13 cellular contexts compared by ENCODE assay signal in genomic region chr11:10728779-10729472, GRCh38. TPM values are rescaled to one million over a fixed set of nuclear protein-coding genes. Genes with fewer than 3 reads are reported as not detected.
DNase-seq lines count a peak whose midpoint lies in the region; TF ChIP-seq lines count a peak whose summit lies in the region.
"Had no signal": no experiment of that assay in that cellular context is flagged by ENCODE, and none has a peak within 500 bp of the region (broad histone marks: within the 10 kb centered on the region; RNA-seq: fewer than 3 reads in every experiment).

No MANE protein-coding gene starts in this region.

- in situ Hi-C loops in ACHN (cut with HindIII; ENCODE audit: low pct_ligation_motif_present, low pct_unique_long_range_greater_than_20kb, low sequenced_read_pairs): no loop called here

- H3K9ac ChIP-seq in HUES6 (ENCODE audit: low read length): peak overlapping the region; percentile 44

- CTCF ChIA-PET in MCF 10A (lab: Yijun Ruan, JAX): interaction anchor here (0.6 to 2.9 kb wide), 2 partner anchors 323 to 525 kb away, joined by 3 to 15 read pairs; no protein-coding TSS in a partner anchor

- POLR2A ChIA-PET in MCF 10A (lab: Yijun Ruan, JAX): no interaction called here

- no peaks in the 10 kb centered on the region for H3K4me1 Mint-ChIP-seq in MCF 10A (ENCODE audit: insufficient read depth, unreplicated experiment)

- intact Hi-C loops in tibial artery (cut with DNase I; ENCODE audit: low total_unique reads): no loop called here
- intact Hi-C loops in MCF 10A (cut with micrococcal nuclease): no loop called here

- no peaks in the 10 kb centered on the region for H3K36me3 Mint-ChIP-seq in MCF 10A (ENCODE audit: insufficient read depth, unreplicated experiment)
- H3K36me3 Mint-ChIP-seq: naive B cell had no signal

- H3K4me3 Mint-ChIP-seq in MCF 10A (ENCODE audit: unreplicated experiment): no peak overlapping the region
- H3K4me3 Mint-ChIP-seq: naive B cell had no signal

- H3K9me3 Mint-ChIP-seq in MCF 10A (ENCODE audit: unreplicated experiment): no peaks in the 10 kb centered on the region
- H3K9me3 Mint-ChIP-seq: naive B cell had no signal

- TF ChIP-seq CTCF in choroid plexus epithelial cell (conservative IDR thresholded peaks at IDR 0.05; ENCODE audit: low read depth, low read length): no peak
- TF ChIP-seq CTCF in tibial artery (IDR thresholded peaks at IDR 0.05): no peak
- TF ChIP-seq CTCF in MCF 10A (IDR thresholded peaks at IDR 0.05; ENCODE audit: unreplicated experiment): no peak

- H3K27ac Mint-ChIP-seq in MCF 10A (ENCODE audit: low read depth, unreplicated experiment): no peak overlapping the region

- H3K27ac ChIP-seq in HUES6 (ENCODE audit: low read depth, low read length) (no peak overlapping the region), tibial artery (peak overlapping the region; percentile 69 to 77)

- peaks cover 17% of the 10 kb centered on the region for H3K27me3 Mint-ChIP-seq in MCF 10A (ENCODE audit: insufficient read depth, unreplicated experiment)

- TF ChIP-seq POLR2A in erythroblast (IDR thresholded peaks at IDR 0.05; ENCODE audit: low read length): no peak

- H3K9me3 ChIP-seq in HUES6 (ENCODE audit: control insufficient read depth, insufficient read depth, low read depth, low read length) (no peaks in the 10 kb centered on the region), tibial artery (no peaks in the 10 kb centered on the region)

- peak; percentile 29 for DNase-seq in choroid plexus epithelial cell (ENCODE audit: low read depth)
- peak; percentile 88 for DNase-seq in left kidney (ENCODE audit: low read depth, low spot score)
- no peak for DNase-seq in tibial artery
- no peak for DNase-seq in MCF 10A (ENCODE audit: unreplicated experiment)
- DNase-seq in ACHN: no peak
- DNase-seq in erythroblast (lab: John Stamatoyannopoulos, UW): no peak
- DNase-seq: activated effector memory CD4-positive, alpha-beta T cell treated with Interleukin-2 at 50 U/mL for 16 hours; Calu3; cerebellar nuclear complex; naive B cell; NCI-H2107; stimulated activated naive CD4-positive, alpha-beta T cell treated with Interleukin-2 at 50 U/mL for 16 hours had no signal

- H3K36me3 ChIP-seq in HUES6 (ENCODE audit: control insufficient read depth, insufficient read depth, low read length): no peaks in the 10 kb centered on the region
- no peaks in the 10 kb centered on the region for H3K36me3 ChIP-seq in tibial artery

- BruUV-seq in MCF 10A (replicated peaks; lab: Mats Ljungman, UMichigan): no TSS peak

- peak overlapping the region; percentile 62 for H3K4me3 ChIP-seq in HUES6 (ENCODE audit: low read depth, low read length)
- H3K4me3 ChIP-seq in choroid plexus epithelial cell (ENCODE audit: low read depth, low read length): peak overlapping the region; percentile 63
- H3K4me3 ChIP-seq in tibial artery: peak overlapping the region in 1 of 2 donors; percentile 34

- H3K27me3 ChIP-seq in HUES6 (ENCODE audit: control insufficient read depth, insufficient read depth, low read length): no peaks in the 10 kb centered on the region
- H3K27me3 ChIP-seq in tibial artery: no peaks in the 10 kb centered on the region

- H3K4me1 ChIP-seq in HUES6 (ENCODE audit: control insufficient read depth, insufficient read depth, low read length): no peaks in the 10 kb centered on the region
- peaks cover 0 to 26% (median 10%) of the 10 kb centered on the region in 4 donors for H3K4me1 ChIP-seq in tibial artery

RNA-seq across cellular contexts. Expression of gene CTR9, which starts 22.1 kb away (rescaled TPM):
- 25.8 and 28.8 TPM in 2 replicates for total RNA-seq in MCF 10A (2022)

RNA-seq across cellular contexts. Expression of gene IRAG1, which starts 35.4 kb away (rescaled TPM):
- total RNA-seq in MCF 10A (2022): 0.07 TPM in 1 of 2 replicates, not detected in the other
- total RNA-seq: Calu3 had no signal

Comparison
In these comparisons a context has a peak if more than half of its experiments do, and no peak if none do; other contexts are left out.
1. DNase-seq: peak in choroid plexus epithelial cell (single experiment) and left kidney (single experiment); none in tibial artery (0 of 2), MCF 10A (single experiment), ACHN (single experiment) and erythroblast (0 of 2).